In the genomic region with DNA sequence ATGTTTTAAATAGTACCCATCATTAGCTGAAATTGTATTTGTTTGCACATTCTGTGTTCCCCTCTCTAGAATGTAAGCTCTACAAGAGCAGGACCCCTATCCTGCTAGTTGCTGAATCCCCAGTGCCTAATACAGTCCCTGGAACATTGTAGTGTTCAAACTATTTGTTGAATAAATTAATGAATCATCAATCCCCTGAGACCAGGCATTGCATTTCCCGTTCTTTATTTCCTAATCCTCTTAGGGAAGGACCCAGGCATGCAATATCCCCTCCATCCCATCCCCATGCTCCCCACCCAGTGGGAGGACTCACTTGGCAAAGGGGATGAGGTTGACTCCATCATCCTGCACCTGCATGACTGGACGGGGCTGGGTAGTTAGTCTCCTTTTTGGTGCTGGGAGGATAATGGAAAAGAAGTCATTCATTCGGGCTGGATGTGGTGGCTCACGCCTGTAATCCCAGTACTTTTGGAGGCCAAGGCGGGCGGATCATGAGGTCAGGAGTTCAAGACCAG, we compare ENCODE assay signal across 31 cellular contexts. TPM values are rescaled to one million over a fixed set of nuclear protein-coding genes. Genes with fewer than 3 reads are reported as not detected.
"Had no signal": no experiment of that assay in that cellular context is flagged by ENCODE, and none has a peak within 500 bp of the region (broad histone marks: within the 10 kb centered on the region; RNA-seq: fewer than 3 reads in every experiment).

No MANE protein-coding gene starts in this region.

- H3K4me1 ChIP-seq: foreskin keratinocyte had no signal

- H3K27ac ChIP-seq: brain microvascular endothelial cell, epithelial cell of prostate, esophagus squamous epithelium, foreskin keratinocyte, gastrocnemius medialis, heart left ventricle, WERI-Rb-1 had no signal

- H3K36me3 ChIP-seq: brain microvascular endothelial cell, esophagus squamous epithelium, gastrocnemius medialis, heart left ventricle, WERI-Rb-1 had no signal

- H3K27me3 ChIP-seq: brain microvascular endothelial cell, esophagus squamous epithelium, foreskin keratinocyte, gastrocnemius medialis, heart left ventricle had no signal

- ATAC-seq: activated CD4-positive, CD25-positive, alpha-beta regulatory T cell treated with anti-CD3 and anti-CD28 coated beads, Interleukin-2, amount 50 U/mL, for 24 hours; activated CD8-positive, alpha-beta T cell treated with anti-CD3 and anti-CD28 coated beads for 36 hours; activated T-cell treated with anti-CD3 and anti-CD28 coated beads, Interleukin-2, amount 50 U/mL, for 4 hours; activated T-helper 17 cell treated with anti-CD3 and anti-CD28 coated beads, Interleukin-2, amount 50 U/mL, for 72 hours; foreskin keratinocyte; gastrocnemius medialis; heart left ventricle; T-helper 17 cell had no signal

- H3K9me3 ChIP-seq: esophagus squamous epithelium, gastrocnemius medialis, heart left ventricle had no signal

- DNase-seq: activated B cell treated with CpG ODN at 0.5 μM for 24 hours; activated CD4-positive, alpha-beta T cell treated with anti-CD3 and anti-CD28 coated beads for 48 hours; activated CD4-positive, alpha-beta T cell treated with anti-CD3 and anti-CD28 coated beads, Interleukin-2, amount 50 U/mL, for 1 hour; activated CD4-positive, alpha-beta T cell treated with anti-CD3 and anti-CD28 coated beads, Interleukin-2, amount 50 U/mL, for 48 hours; activated CD8-positive, alpha-beta memory T cell treated with anti-CD3 and anti-CD28 coated beads for 24 hours; activated CD8-positive, alpha-beta T cell treated with anti-CD3 and anti-CD28 coated beads for 36 hours; activated effector memory CD4-positive, alpha-beta T cell treated with Interleukin-2 at 50 U/mL for 16 hours; activated gamma-delta T cell treated with Interleukin-2 at 50 U/mL for 16 hours; activated naive CD4-positive, alpha-beta T cell treated with anti-CD3 and anti-CD28 coated beads, Interleukin-2, amount 50 U/mL, for 16 hours; activated naive CD4-positive, alpha-beta T cell treated with Interleukin-2 at 50 U/mL for 16 hours; activated T-cell treated with anti-CD3 and anti-CD28 coated beads, Interleukin-2, amount 50 U/mL, for 4 hours; amniotic stem cell; anterior cingulate cortex; brain microvascular endothelial cell; caudate nucleus; effector CD8-positive, alpha-beta T cell; esophagus squamous epithelium; foreskin keratinocyte; gastrocnemius medialis; glutamatergic neuron; T-helper 1 cell; T-helper 17 cell; T1000; WERI-Rb-1 had no signal

- H3K4me3 ChIP-seq: esophagus squamous epithelium, gastrocnemius medialis, heart left ventricle had no signal

RNA-seq across cellular contexts. Expression of a gene that starts 3.2 kb away (rescaled TPM):
- total RNA-seq: T-helper 17 cell had no signal

RNA-seq across cellular contexts. Expression of a gene that starts 41.1 kb away (rescaled TPM):
- total RNA-seq: astrocyte, chondrocyte, endothelial cell of umbilical vein, gastrocnemius medialis had no signal
